Comparison of ENCODE assay signal across 11 cellular contexts in the genomic region with DNA sequence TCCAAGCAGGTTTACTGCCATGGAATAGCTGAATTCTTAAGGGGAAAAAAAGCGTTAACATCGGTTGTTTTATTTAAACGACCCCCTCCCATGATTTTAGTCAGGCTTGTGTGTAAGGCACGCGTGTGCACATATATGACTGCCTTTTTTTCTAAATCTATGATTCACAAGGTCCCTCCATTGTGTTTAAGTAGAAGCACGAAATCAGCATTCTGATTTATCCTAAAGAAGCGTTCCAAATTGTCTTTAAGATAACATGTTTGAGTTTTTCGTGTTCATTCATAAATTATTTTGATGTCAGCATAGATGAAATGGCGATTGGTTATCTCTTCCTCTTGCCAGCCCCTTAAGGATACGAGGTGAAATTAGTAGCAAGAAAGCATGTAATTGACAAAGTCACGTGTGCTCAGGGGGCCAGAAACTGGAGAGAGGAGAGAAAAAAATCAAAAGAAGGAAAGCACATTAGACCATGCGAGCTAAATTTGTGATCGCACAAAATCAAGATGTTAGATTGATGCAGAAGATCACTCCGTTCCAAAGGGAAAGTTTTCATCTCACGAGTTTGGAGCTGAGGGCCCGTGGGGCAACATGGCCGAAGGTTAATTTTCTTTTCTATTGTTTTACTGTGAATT. TPM values are rescaled to one million over a fixed set of nuclear protein-coding genes. Genes with fewer than 3 reads are reported as not detected.
DNase-seq lines count a peak whose midpoint lies in the region; ATAC-seq and TF ChIP-seq lines count a peak whose summit lies in the region.
"Had no signal": no experiment of that assay in that cellular context is flagged by ENCODE, and none has a peak within 500 bp of the region (broad histone marks: within the 10 kb centered on the region; RNA-seq: fewer than 3 reads in every experiment).

A gene with protein sequence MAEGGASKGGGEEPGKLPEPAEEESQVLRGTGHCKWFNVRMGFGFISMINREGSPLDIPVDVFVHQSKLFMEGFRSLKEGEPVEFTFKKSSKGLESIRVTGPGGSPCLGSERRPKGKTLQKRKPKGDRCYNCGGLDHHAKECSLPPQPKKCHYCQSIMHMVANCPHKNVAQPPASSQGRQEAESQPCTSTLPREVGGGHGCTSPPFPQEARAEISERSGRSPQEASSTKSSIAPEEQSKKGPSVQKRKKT (plus strand): TSS at position 445 of the 632 bp plus-strand sequence. CDS start 144 bp downstream, at position 589.

- CTCF ChIA-PET in HEK293 (lab: Yijun Ruan, JAX): interaction anchor here (0.6 to 7.2 kb wide), 7 partner anchors 39 to 170 kb away, joined by 3 to 41 read pairs (median 4); no protein-coding TSS in a partner anchor

- peak; percentile 15 to 63 for DNase-seq in SJCRH30
- DNase-seq in fibroblast of villous mesenchyme (ENCODE audit: low read depth): no peak
- no peak for DNase-seq in heart right ventricle
- no peak for DNase-seq in substantia nigra (lab: John Stamatoyannopoulos, UW)
- DNase-seq: right cardiac atrium; stimulated activated CD8-positive, alpha-beta memory T cell treated with anti-CD3 and anti-CD28 coated beads, Interleukin-4, amount 100 ng/mL, for 48 hours had no signal

- no peak within 1 kb of the TSS for H2AFZ ChIP-seq in ACC112 (ENCODE audit: low read length, unreplicated experiment)

- no peaks in the 10 kb centered on the region for H3K9me3 ChIP-seq in HEK293 (ENCODE audit: control insufficient read depth, insufficient read depth, low read depth, low read length)
- no peaks in the 10 kb centered on the region for H3K9me3 ChIP-seq in SJCRH30 (replicated peaks)
- no peaks in the 10 kb centered on the region for H3K9me3 ChIP-seq in heart right ventricle

- no peaks in the 10 kb centered on the region for H3K79me2 ChIP-seq in ACC112 (ENCODE audit: control insufficient read depth, insufficient read depth, low read length, unreplicated experiment)

- H3K4me3 ChIP-seq in ACC112 (ENCODE audit: low read depth, low read length): peak within 1 kb of the TSS; percentile 16; the same call in 1 of the 2 replicates
- peak within 1 kb of the TSS; percentile 80 for H3K4me3 ChIP-seq in HEK293 (ENCODE audit: low read depth, low read length)
- peak within 1 kb of the TSS; percentile 65 for H3K4me3 ChIP-seq in SJCRH30
- peak within 1 kb of the TSS; percentile 43 for H3K4me3 ChIP-seq in fibroblast of villous mesenchyme (ENCODE audit: low read depth, low read length)
- H3K4me3 ChIP-seq in heart right ventricle: no peak within 1 kb of the TSS

- no peaks in the 10 kb centered on the region for H3K36me3 ChIP-seq in ACC112 (ENCODE audit: insufficient read depth, low read length)
- H3K36me3 ChIP-seq in HEK293 (ENCODE audit: control insufficient read depth in 2 of 2, insufficient read depth in 1 of 2, low read length in 2 of 2): peaks cover 0 to 3% of the 10 kb centered on the region in 2 experiments; a peak in 2 of 3 replicates
- no peaks in the 10 kb centered on the region for H3K36me3 ChIP-seq in SJCRH30
- no peaks in the 10 kb centered on the region for H3K36me3 ChIP-seq in heart right ventricle

- no peak for TF ChIP-seq CTCF in HEK293 (tag by site-specific recombination; IDR thresholded peaks at IDR 0.05)
- no peak for TF ChIP-seq CTCF in fibroblast of villous mesenchyme (IDR thresholded peaks at IDR 0.05; ENCODE audit: insufficient read depth, low read depth, low read length)
- TF ChIP-seq CTCF in heart right ventricle (IDR thresholded peaks at IDR 0.05): no peak

- intact Hi-C loops in heart right ventricle (cut with DNase I): no loop called here

- 7 to 8% methylated on average over 17 of the region's 17 CpGs for WGBS in heart right ventricle, 2 donors

- H3K27me3 ChIP-seq in ACC112 (ENCODE audit: insufficient read depth, low read length): peaks cover 81% of the 10 kb centered on the region
- no peaks in the 10 kb centered on the region for H3K27me3 ChIP-seq in SJCRH30
- peaks cover 21 to 100% (median 98%) of the 10 kb centered on the region in 7 donors for H3K27me3 ChIP-seq in heart right ventricle

- POLR2A ChIA-PET in HEK293 (lab: Yijun Ruan, JAX): interaction anchor here (0.7 to 2.6 kb wide), 9 partner anchors 9 to 1369 kb away, joined by 3 to 10 read pairs (median 4); a partner anchor contains a TSS

- ATAC-seq in GM18517 (IDR thresholded peaks at IDR 0.05; ENCODE audit: unreplicated experiment) (no peak), HG03354 (IDR thresholded peaks at IDR 0.05; ENCODE audit: poor library complexity, severe bottlenecking, unreplicated experiment) (no peak), heart right ventricle (no peak)
- ATAC-seq: right cardiac atrium had no signal

- no peaks in the 10 kb centered on the region for H3K4me1 ChIP-seq in ACC112 (ENCODE audit: control insufficient read depth, insufficient read depth, low read length, unreplicated experiment)
- peaks cover 3% of the 10 kb centered on the region; the same call in 1 of the 2 replicates for H3K4me1 ChIP-seq in HEK293 (ENCODE audit: control insufficient read depth, insufficient read depth, low read length)
- no peaks in the 10 kb centered on the region for H3K4me1 ChIP-seq in SJCRH30
- peaks cover 0 to 10% (median 4%) of the 10 kb centered on the region in 9 donors for H3K4me1 ChIP-seq in heart right ventricle

- H3K27ac ChIP-seq in ACC112 (ENCODE audit: low read depth, low read length): no peak within 1 kb of the TSS
- H3K27ac ChIP-seq in HEK293 (ENCODE audit: extremely low read depth, low read depth, low read length): peak within 1 kb of the TSS; percentile 85
- peak within 1 kb of the TSS; percentile 89 for H3K27ac ChIP-seq in SJCRH30
- no peak within 1 kb of the TSS for H3K27ac ChIP-seq in heart right ventricle
- H3K27ac ChIP-seq in substantia nigra (ENCODE audit: low read depth, low read length, poor library complexity, severe bottlenecking): no peak within 1 kb of the TSS

TF ChIP-seq in HEK293, 187 proteins besides CTCF, POLR2A, EP300 and RAD21 (continues in another document):
- TF ChIP-seq, protein P1, sequence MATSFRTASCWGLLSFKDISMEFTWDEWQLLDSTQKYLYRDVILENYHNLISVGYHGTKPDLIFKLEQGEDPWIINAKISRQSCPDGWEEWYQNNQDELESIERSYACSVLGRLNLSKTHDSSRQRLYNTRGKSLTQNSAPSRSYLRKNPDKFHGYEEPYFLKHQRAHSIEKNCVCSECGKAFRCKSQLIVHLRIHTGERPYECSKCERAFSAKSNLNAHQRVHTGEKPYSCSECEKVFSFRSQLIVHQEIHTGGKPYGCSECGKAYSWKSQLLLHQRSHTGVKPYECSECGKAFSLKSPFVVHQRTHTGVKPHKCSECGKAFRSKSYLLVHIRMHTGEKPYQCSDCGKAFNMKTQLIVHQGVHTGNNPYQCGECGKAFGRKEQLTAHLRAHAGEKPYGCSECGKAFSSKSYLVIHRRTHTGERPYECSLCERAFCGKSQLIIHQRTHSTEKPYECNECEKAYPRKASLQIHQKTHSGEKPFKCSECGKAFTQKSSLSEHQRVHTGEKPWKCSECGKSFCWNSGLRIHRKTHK (tag by site-specific recombination; IDR thresholded peaks at IDR 0.05): no peak
- TF ChIP-seq MYNN (tag by site-specific recombination; IDR thresholded peaks at IDR 0.05; ENCODE audit: borderline replicate concordance): no peak
- TF ChIP-seq ZNF311 (tag by site-specific recombination; IDR thresholded peaks at IDR 0.05; ENCODE audit: borderline replicate concordance): no peak
- no peak for TF ChIP-seq MEIS1 (CRISPR knock-in tag; IDR thresholded peaks at IDR 0.05; ENCODE audit: borderline replicate concordance)
- no peak; the same call in 1 of the 2 replicates for TF ChIP-seq ZNF24 (tag by site-specific recombination; IDR thresholded peaks at IDR 0.05)
- TF ChIP-seq ZNF302 (tag by site-specific recombination; IDR thresholded peaks at IDR 0.05; ENCODE audit: low read depth): no peak
- no peak for TF ChIP-seq ZNF19 (tag by site-specific recombination; IDR thresholded peaks at IDR 0.05; ENCODE audit: low read depth)
- TF ChIP-seq, protein P2, sequence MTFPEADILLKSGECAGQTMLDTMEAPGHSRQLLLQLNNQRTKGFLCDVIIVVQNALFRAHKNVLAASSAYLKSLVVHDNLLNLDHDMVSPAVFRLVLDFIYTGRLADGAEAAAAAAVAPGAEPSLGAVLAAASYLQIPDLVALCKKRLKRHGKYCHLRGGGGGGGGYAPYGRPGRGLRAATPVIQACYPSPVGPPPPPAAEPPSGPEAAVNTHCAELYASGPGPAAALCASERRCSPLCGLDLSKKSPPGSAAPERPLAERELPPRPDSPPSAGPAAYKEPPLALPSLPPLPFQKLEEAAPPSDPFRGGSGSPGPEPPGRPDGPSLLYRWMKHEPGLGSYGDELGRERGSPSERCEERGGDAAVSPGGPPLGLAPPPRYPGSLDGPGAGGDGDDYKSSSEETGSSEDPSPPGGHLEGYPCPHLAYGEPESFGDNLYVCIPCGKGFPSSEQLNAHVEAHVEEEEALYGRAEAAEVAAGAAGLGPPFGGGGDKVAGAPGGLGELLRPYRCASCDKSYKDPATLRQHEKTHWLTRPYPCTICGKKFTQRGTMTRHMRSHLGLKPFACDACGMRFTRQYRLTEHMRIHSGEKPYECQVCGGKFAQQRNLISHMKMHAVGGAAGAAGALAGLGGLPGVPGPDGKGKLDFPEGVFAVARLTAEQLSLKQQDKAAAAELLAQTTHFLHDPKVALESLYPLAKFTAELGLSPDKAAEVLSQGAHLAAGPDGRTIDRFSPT (tag by site-specific recombination; IDR thresholded peaks at IDR 0.05): 0 out of 2 replicates have a peak, but pooled peaks have one; percentile 7
- TF ChIP-seq, protein P3, sequence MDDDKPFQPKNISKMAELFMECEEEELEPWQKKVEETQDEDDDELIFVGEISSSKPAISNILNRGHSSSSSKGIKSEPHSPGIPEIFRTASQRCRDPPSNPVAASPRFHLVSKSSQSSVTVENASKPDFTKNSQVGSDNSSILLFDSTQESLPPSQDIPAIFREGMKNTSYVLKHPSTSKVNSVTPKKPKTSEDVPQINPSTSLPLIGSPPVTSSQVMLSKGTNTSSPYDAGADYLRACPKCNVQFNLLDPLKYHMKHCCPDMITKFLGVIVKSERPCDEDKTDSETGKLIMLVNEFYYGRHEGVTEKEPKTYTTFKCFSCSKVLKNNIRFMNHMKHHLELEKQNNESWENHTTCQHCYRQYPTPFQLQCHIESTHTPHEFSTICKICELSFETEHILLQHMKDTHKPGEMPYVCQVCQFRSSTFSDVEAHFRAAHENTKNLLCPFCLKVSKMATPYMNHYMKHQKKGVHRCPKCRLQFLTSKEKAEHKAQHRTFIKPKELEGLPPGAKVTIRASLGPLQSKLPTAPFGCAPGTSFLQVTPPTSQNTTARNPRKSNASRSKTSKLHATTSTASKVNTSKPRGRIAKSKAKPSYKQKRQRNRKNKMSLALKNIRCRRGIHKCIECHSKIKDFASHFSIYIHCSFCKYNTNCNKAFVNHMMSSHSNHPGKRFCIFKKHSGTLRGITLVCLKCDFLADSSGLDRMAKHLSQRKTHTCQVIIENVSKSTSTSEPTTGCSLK (tag by site-specific recombination; IDR thresholded peaks at IDR 0.05): no peak
- TF ChIP-seq KLF10 (tag by site-specific recombination; IDR thresholded peaks at IDR 0.05): peak; percentile 19; the same call in 1 of the 2 replicates
- no peak for TF ChIP-seq ZBTB48 (tag by site-specific recombination; IDR thresholded peaks at IDR 0.05)

RNA-seq across cellular contexts. Expression of the gene that starts here (rescaled TPM):
- total RNA-seq in SJCRH30 (2014; rRNA removed; shearing (Covaris generic)): 20.3 and 22.4 TPM in 2 replicates
- total RNA-seq in fibroblast of villous mesenchyme: 5.6 and 7.4 TPM in 2 replicates
- total RNA-seq in heart right ventricle: not detected
- polyA plus RNA-seq in heart right ventricle: not detected
- total RNA-seq: LHCN-M2, right cardiac atrium had no signal
- polyA plus RNA-seq: right cardiac atrium had no signal

Comparison
In these comparisons a context has a peak if more than half of its experiments do, and no peak if none do; other contexts are left out.
1. H3K27ac ChIP-seq: peak in HEK293 (single experiment) and SJCRH30 (single experiment); none in ACC112 (single experiment), heart right ventricle (0 of 10) and substantia nigra (single experiment).
2. H3K4me3 ChIP-seq: peak in ACC112 (single experiment), HEK293 (single experiment), SJCRH30 (single experiment) and fibroblast of villous mesenchyme (single experiment); none in heart right ventricle (0 of 10).
3. DNase-seq: peak in SJCRH30 (2 of 2); none in fibroblast of villous mesenchyme (single experiment), heart right ventricle (0 of 2) and substantia nigra (0 of 49).